7 cellular contexts compared by ENCODE assay signal in the genomic region with DNA sequence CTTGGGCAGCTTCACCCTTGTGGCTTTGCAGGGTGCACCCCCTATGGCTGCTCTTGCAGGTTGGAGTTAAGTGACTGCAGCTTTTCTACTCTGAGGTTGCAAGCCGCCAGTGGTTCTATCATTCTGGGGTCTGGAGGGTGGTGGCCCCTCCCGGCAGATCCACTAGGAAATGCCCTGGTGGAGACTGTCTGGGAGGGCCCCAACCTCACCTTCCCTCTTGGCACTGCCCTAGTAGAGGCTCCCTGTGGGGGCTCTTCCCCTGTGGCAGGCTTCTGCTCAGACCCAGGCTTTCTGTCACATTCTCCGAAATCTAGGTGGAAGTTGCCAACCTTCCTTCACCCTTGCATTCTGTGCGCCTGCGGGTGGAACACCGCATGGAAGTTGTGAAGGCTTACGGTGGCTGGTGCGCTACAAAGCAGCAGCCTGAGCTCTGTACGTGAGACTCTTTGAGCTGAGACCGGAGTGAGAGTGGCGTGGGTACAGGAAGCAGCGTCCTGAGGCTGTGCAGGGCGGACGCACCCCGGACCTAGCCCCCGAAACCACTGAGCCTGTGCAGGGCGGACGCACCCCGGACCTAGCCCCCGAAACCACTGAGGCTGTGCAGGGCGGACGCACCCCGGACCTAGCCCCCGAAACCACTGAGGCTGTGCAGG.
"Had no signal": no experiment of that assay in that cellular context is flagged by ENCODE, and none has a peak within 500 bp of the region (broad histone marks: within the 10 kb centered on the region; RNA-seq: fewer than 3 reads in every experiment).

No MANE protein-coding gene starts in this region.

- H3K4me1 ChIP-seq: HAP-1 had no signal

- DNase-seq: GOT3, H7, HFFc6, KBM-7 had no signal

- ATAC-seq: HCT116 had no signal

- H3K27ac Mint-ChIP-seq: HFFc6, IgD-negative memory B cell had no signal

- H3K36me3 ChIP-seq: HAP-1 had no signal

- H3K27me3 Mint-ChIP-seq: IgD-negative memory B cell had no signal

- H3K4me3 ChIP-seq: HAP-1 had no signal

- H3K4me1 Mint-ChIP-seq: IgD-negative memory B cell had no signal

- H3K4me3 Mint-ChIP-seq: HFFc6, IgD-negative memory B cell had no signal

- H3K9me3 ChIP-seq: HAP-1 had no signal
